8 cellular contexts compared by ENCODE assay signal in genomic region chr19:55339225-55340143, GRCh38. TPM values are rescaled to one million over a fixed set of nuclear protein-coding genes. Genes with fewer than 3 reads are reported as not detected.
DNase-seq lines count a peak whose midpoint lies in the region; ATAC-seq and TF ChIP-seq lines count a peak whose summit lies in the region.

Gene KMT5C, plus strand, starts transcription at chr19:55339876. Its CDS starts 2,061 bp downstream, at chr19:55341937.

- no peak for TF ChIP-seq CTCF in C4-2B (conservative IDR thresholded peaks at IDR 0.05)

- ATAC-seq in GM19372 (IDR thresholded peaks at IDR 0.05; ENCODE audit: low read depth, unreplicated experiment): peak; percentile 78
- ATAC-seq in HG03558 (IDR thresholded peaks at IDR 0.05; ENCODE audit: extremely low read depth, unreplicated experiment): peak; percentile 67
- peak; percentile 86 for ATAC-seq in left lobe of liver

- DNase-seq in NCI-H748 treated with DMSO at 0.1 percent for 48 hours (lab: John Stamatoyannopoulos, UW) (peak; percentile 100), dedifferentiated amniotic fluid mesenchymal stem cell (ENCODE audit: extremely low spot score) (peak; percentile 100), left lobe of liver (ENCODE audit: low spot score) (peak; percentile 100)
- DNase-seq in activated CD4-positive, alpha-beta T cell treated with anti-CD3 and anti-CD28 coated beads, Interleukin-2, amount 50 U/mL, for 24 hours (ENCODE audit: low read depth in 1 of 2, low spot score in 1 of 2): peak; percentile 100
- peak; percentile 100 for DNase-seq in stimulated activated CD4-positive, alpha-beta T cell treated with anti-CD3 and anti-CD28 coated beads, Interleukin-2, amount 100 ng/mL, for 4 hours (ENCODE audit: low read depth)

- peak within 1 kb of the TSS; percentile 88 for H3K27ac ChIP-seq in C4-2B

RNA-seq across cellular contexts. Expression of gene KMT5C, which starts in this region (rescaled TPM):
- 4.5 TPM for total RNA-seq in left lobe of liver

Comparison
In these comparisons a context has a peak if more than half of its experiments do, and no peak if none do; other contexts are left out.
1. Peak in every context shown above with its lines: DNase-seq, ATAC-seq and H3K27ac ChIP-seq.